Comparison of ENCODE assay signal across 14 cellular contexts in genomic region chr19:55149078-55150003, GRCh38. TPM values are rescaled to one million over a fixed set of nuclear protein-coding genes. Genes with fewer than 3 reads are reported as not detected.
A peak's percentile ranks its signal among the peaks of the same experiment; 100 is the strongest.
DNase-seq lines count a peak whose midpoint lies in the region; ATAC-seq, FAIRE-seq and TF ChIP-seq lines count a peak whose summit lies in the region.
"Had no signal": no experiment of that assay in that cellular context is flagged by ENCODE, and none has a peak within 500 bp of the region (broad histone marks: within the 10 kb centered on the region; RNA-seq: fewer than 3 reads in every experiment).

A gene with protein sequence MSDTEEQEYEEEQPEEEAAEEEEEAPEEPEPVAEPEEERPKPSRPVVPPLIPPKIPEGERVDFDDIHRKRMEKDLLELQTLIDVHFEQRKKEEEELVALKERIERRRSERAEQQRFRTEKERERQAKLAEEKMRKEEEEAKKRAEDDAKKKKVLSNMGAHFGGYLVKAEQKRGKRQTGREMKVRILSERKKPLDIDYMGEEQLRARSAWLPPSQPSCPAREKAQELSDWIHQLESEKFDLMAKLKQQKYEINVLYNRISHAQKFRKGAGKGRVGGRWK (minus strand): TSS chr19:55149206. CDS start chr19:55147157, 2,049 bp downstream.

- H3K27ac Mint-ChIP-seq in MCF 10A (ENCODE audit: low read depth, unreplicated experiment) = peak within 1 kb of the TSS; percentile 80
- H3K27ac Mint-ChIP-seq: progenitor cell of endocrine pancreas had no signal

- intact Hi-C loops in MCF 10A (cut with micrococcal nuclease) (no loop called here), breast epithelium (cut with DNase I; ENCODE audit: low total_unique reads) (loop anchor here (5.0 kb wide), 1 partner anchor 93 kb away; no protein-coding TSS in a partner anchor)

- TF ChIP-seq POLR2A in breast epithelium (IDR thresholded peaks at IDR 0.05) = no peak

- CTCF ChIA-PET in MCF 10A (lab: Yijun Ruan, JAX) = interaction anchor here (0.5 kb wide), 1 partner anchor 9 kb away, joined by 3 read pairs; no protein-coding TSS in a partner anchor

- H3K4me1 ChIP-seq in breast epithelium (no peaks in the 10 kb centered on the region), iPS-15b (ENCODE audit: control insufficient read depth, insufficient read depth, low read length) (peaks cover 18% of the 10 kb centered on the region)

- H3K4me1 Mint-ChIP-seq in MCF 10A (ENCODE audit: insufficient read depth, unreplicated experiment) = peaks cover 14% of the 10 kb centered on the region

- POLR2A ChIA-PET in MCF 10A (lab: Yijun Ruan, JAX) = no interaction called here

- H3K36me3 ChIP-seq in breast epithelium (no peaks in the 10 kb centered on the region), WERI-Rb-1 (peaks cover 3% of the 10 kb centered on the region; the same call in 1 of the 2 replicates), iPS-15b (ENCODE audit: control insufficient read depth, insufficient read depth, low read length) (peaks cover 10% of the 10 kb centered on the region)
- H3K36me3 ChIP-seq: upper lobe of left lung had no signal

- H3K4me3 Mint-ChIP-seq in MCF 10A (ENCODE audit: unreplicated experiment) = no peak within 1 kb of the TSS

- no peaks in the 10 kb centered on the region for H3K9me3 ChIP-seq in breast epithelium
- peaks cover 19% of the 10 kb centered on the region for H3K9me3 ChIP-seq in WERI-Rb-1 (ENCODE audit: severe bottlenecking)
- H3K9me3 ChIP-seq in iPS-15b (ENCODE audit: control insufficient read depth, insufficient read depth, low read length) = no peaks in the 10 kb centered on the region
- H3K9me3 ChIP-seq: upper lobe of left lung had no signal

- TF ChIP-seq CTCF in MCF 10A (IDR thresholded peaks at IDR 0.05; ENCODE audit: unreplicated experiment) (no peak), breast epithelium (IDR thresholded peaks at IDR 0.05) (no peak), WERI-Rb-1 (IDR thresholded peaks at IDR 0.05; ENCODE audit: low read depth, low read length) (no peak), coronary artery (IDR thresholded peaks at IDR 0.05) (no peak), GM13976 (IDR thresholded peaks at IDR 0.05; ENCODE audit: borderline replicate concordance, control extremely low read depth, extremely low read depth, insufficient read depth, missing control alignments) (no peak)

- no TSS peak for BruUV-seq in MCF 10A (replicated peaks; lab: Mats Ljungman, UMichigan)

- H3K27me3 ChIP-seq in breast epithelium = peaks cover 7 to 64% of the 10 kb centered on the region in 2 donors
- H3K27me3 ChIP-seq in WERI-Rb-1 (ENCODE audit: insufficient read depth, low read depth, severe bottlenecking) = no peaks in the 10 kb centered on the region
- H3K27me3 ChIP-seq in iPS-15b (ENCODE audit: control insufficient read depth, insufficient read depth, low read length) = no peaks in the 10 kb centered on the region

- H3K36me3 Mint-ChIP-seq in MCF 10A (ENCODE audit: insufficient read depth, unreplicated experiment) = no peaks in the 10 kb centered on the region

- H3K27ac ChIP-seq in breast epithelium (no peak within 1 kb of the TSS), WERI-Rb-1 (peak within 1 kb of the TSS; percentile 24), coronary artery (no peak within 1 kb of the TSS)
- H3K27ac ChIP-seq: upper lobe of left lung had no signal

- no peak for ATAC-seq in GM21576 (IDR thresholded peaks at IDR 0.05; ENCODE audit: unreplicated experiment)

- H3K4me3 ChIP-seq in breast epithelium (no peak within 1 kb of the TSS), WERI-Rb-1 (ENCODE audit: low read depth, low read length) (no peak within 1 kb of the TSS), iPS-15b (ENCODE audit: low read depth, low read length) (peak within 1 kb of the TSS; percentile 38), coronary artery (no peak within 1 kb of the TSS)
- H3K4me3 ChIP-seq: upper lobe of left lung had no signal

- H3K27me3 Mint-ChIP-seq in MCF 10A (ENCODE audit: insufficient read depth, unreplicated experiment) = peaks cover 24% of the 10 kb centered on the region

- FAIRE-seq in urothelium cell line (lab: Jason Lieb, UNC) = no peak

- no peak within 1 kb of the TSS for H3K9ac ChIP-seq in iPS-15b (ENCODE audit: low read depth, low read length)

- in situ Hi-C loops in GM13976 (cut with MboI; ENCODE audit: low sequenced_read_pairs, unreplicated experiment) = no loop called here

- peaks cover 9% of the 10 kb centered on the region for H3K9me3 Mint-ChIP-seq in MCF 10A (ENCODE audit: unreplicated experiment)

- DNase-seq in MCF 10A (ENCODE audit: unreplicated experiment) (no peak), breast epithelium (ENCODE audit: low spot score in 2 of 2) (no peak), WERI-Rb-1 (no peak), urothelium cell line (ENCODE audit: low spot score) (peak; percentile 60), coronary artery (ENCODE audit: low spot score) (no peak), GM13976 (ENCODE audit: low spot score) (no peak)
- DNase-seq: ACHN, erythroblast, NCI-H1092, NCI-H774 had no signal

RNA-seq across cellular contexts. Expression of the gene that starts here (rescaled TPM):
- 32.3 and 46.8 TPM in 2 replicates for total RNA-seq in MCF 10A (2022)
- total RNA-seq in breast epithelium = 1 to 10 TPM in 2 of 3 donors, not detected in 1; 3.7 to 7.2 TPM
